14 cellular contexts compared by ENCODE assay signal in genomic region chrX:112043997-112044396, GRCh38. TPM values are rescaled to one million over a fixed set of nuclear protein-coding genes. Genes with fewer than 3 reads are reported as not detected.
A peak's percentile ranks its signal among the peaks of the same experiment; 100 is the strongest.
DNase-seq lines count a peak whose midpoint lies in the region; ATAC-seq, FAIRE-seq and TF ChIP-seq lines count a peak whose summit lies in the region.
"Had no signal": no experiment of that assay in that cellular context is flagged by ENCODE, and none has a peak within 500 bp of the region (broad histone marks: within the 10 kb centered on the region; RNA-seq: fewer than 3 reads in every experiment).

No MANE protein-coding gene starts in this region.

- H3K9me1 ChIP-seq in IMR-90 (ENCODE audit: insufficient read depth, low read length), result no peaks in the 10 kb centered on the region

- WGBS in IMR-90 (ENCODE audit: extremely low coverage in 2 of 2, insufficient read length in 1 of 2), 2 experiments, result no CpG with 5 or more reads among the region's 1 CpG
- WGBS in HepG2 (ENCODE audit: low lambda C conversion rate), result 0% methylated on average over 1 of the region's 1 CpG

- intact Hi-C loops in IMR-90 (cut with micrococcal nuclease), result loop anchor here (1.0 kb wide), 2 partner anchors 175 to 325 kb away; no protein-coding TSS in a partner anchor
- intact Hi-C loops in HepG2 (cut with micrococcal nuclease; ENCODE audit: unreplicated experiment), result loop anchor here (10.0 kb wide), 1 partner anchor 169 kb away; the partner anchor contains the start of gene TRPC5OS

- H3K23ac ChIP-seq in IMR-90 (ENCODE audit: low read depth, low read length), result no peak overlapping the region

- H3K27me3 ChIP-seq in IMR-90 (ENCODE audit: control insufficient read depth, insufficient read depth, low read length) (peaks cover 5% of the 10 kb centered on the region), HepG2 (ENCODE audit: control insufficient read depth in 1 of 2, insufficient read depth in 2 of 2, low read length in 2 of 2) (no peaks in the 10 kb centered on the region)

- H4K20me1 ChIP-seq in IMR-90 (ENCODE audit: insufficient read depth, low read length), result no peaks in the 10 kb centered on the region
- H4K20me1 ChIP-seq in HepG2 (ENCODE audit: insufficient read depth, low read length), result no peaks in the 10 kb centered on the region

- no peak overlapping the region for H4K5ac ChIP-seq in IMR-90 (ENCODE audit: low read depth, low read length)

- H3K36me3 ChIP-seq in IMR-90 (ENCODE audit: control insufficient read depth, insufficient read depth, low read length), result no peaks in the 10 kb centered on the region
- no peaks in the 10 kb centered on the region for H3K36me3 ChIP-seq in HepG2 (replicated peaks in 1 of 2; ENCODE audit: control insufficient read depth in 1 of 2, insufficient read depth in 2 of 2, low read length in 2 of 2)

- no peak overlapping the region for H2BK20ac ChIP-seq in IMR-90 (ENCODE audit: low read depth, low read length)

- H3K9ac ChIP-seq in IMR-90 (ENCODE audit: low read depth, low read length) (no peak overlapping the region), HepG2 (ENCODE audit: insufficient read depth, low read depth, low read length) (no peak overlapping the region)

- H2AFZ ChIP-seq in IMR-90 (replicated peaks; ENCODE audit: low read length, poor library complexity) (no peak overlapping the region), HepG2 (ENCODE audit: low read length) (no peak overlapping the region)

- no peak overlapping the region for H3K4ac ChIP-seq in IMR-90 (ENCODE audit: low read depth, low read length)

- H4K91ac ChIP-seq in IMR-90 (ENCODE audit: insufficient read depth, low read depth, low read length), result no peak overlapping the region

- H4K8ac ChIP-seq in IMR-90 (ENCODE audit: low read depth in 2 of 2, low read length in 2 of 2), result no peak overlapping the region

- no peak for FAIRE-seq in HepG2 (lab: Jason Lieb, UNC)
- FAIRE-seq: islet of Langerhans had no signal

- TF ChIP-seq EP300 in HepG2 (IDR thresholded peaks at IDR 0.05; ENCODE audit: low read depth in 2 of 2, low read length in 2 of 2) (no peak), HepG2 (CRISPR knock-in tag; IDR thresholded peaks at IDR 0.05; ENCODE audit: borderline replicate concordance) (no peak)

- DNase-seq in DMS53 (lab: John Stamatoyannopoulos, UW), result peak; percentile 58
- peak; percentile 15 for DNase-seq in IMR-90
- DNase-seq in HepG2 (ENCODE audit: low spot score), result no peak
- DNase-seq in SHP77 treated with DMSO at 0.1 percent for 48 hours (lab: John Stamatoyannopoulos, UW), result no peak
- DNase-seq: dorsolateral prefrontal cortex; GF-D8; NCI-H2029; stimulated activated naive B cell treated with anti-CD40 and anti-IgM and Interleukin-4, amounts not matched to agents 10 μg/mL and 1 μg/mL and 100 μg/mL, for 72 hours had no signal

- H3K79me2 ChIP-seq in HepG2 (ENCODE audit: insufficient read depth, low read length), result no peaks in the 10 kb centered on the region

- POLR2A ChIA-PET in IMR-90 (lab: Charles Lee; ENCODE audit: unreplicated experiment), result no interaction called here
- POLR2A ChIA-PET in HepG2 (lab: Yijun Ruan, JAX), result no interaction called here

- dilution Hi-C loops in IMR-90 (cut with HindIII; ENCODE audit: low sequenced_read_pairs, unreplicated experiment), result no loop called here

- H3K4me1 ChIP-seq in IMR-90 (ENCODE audit: control insufficient read depth, insufficient read depth, low read length) (no peaks in the 10 kb centered on the region), HepG2 (ENCODE audit: insufficient read depth, low read length) (no peaks in the 10 kb centered on the region)

- no peak overlapping the region for H2BK120ac ChIP-seq in IMR-90 (ENCODE audit: low read depth, low read length)

- H2BK15ac ChIP-seq in IMR-90 (ENCODE audit: low read depth, low read length), result no peak overlapping the region

- no peak overlapping the region for H3K4me2 ChIP-seq in IMR-90 (ENCODE audit: low read depth, low read length)
- H3K4me2 ChIP-seq in HepG2 (ENCODE audit: low read depth, low read length), result no peak overlapping the region

- no peak for ATAC-seq in IMR-90 (ENCODE audit: low read depth)
- no peak for ATAC-seq in HepG2
- ATAC-seq in GM19397 (IDR thresholded peaks at IDR 0.05; ENCODE audit: unreplicated experiment), result no peak
- no peak for ATAC-seq in GM18517 (IDR thresholded peaks at IDR 0.05; ENCODE audit: unreplicated experiment)
- ATAC-seq in HG02852 (IDR thresholded peaks at IDR 0.05; ENCODE audit: unreplicated experiment), result no peak
- ATAC-seq: stimulated activated naive B cell treated with anti-CD40 and anti-IgM and Interleukin-4, amounts not matched to agents 10 μg/mL and 1 μg/mL and 100 μg/mL, for 72 hours had no signal

- H3K79me1 ChIP-seq in IMR-90 (ENCODE audit: low read depth in 1 of 2, low read length in 2 of 2), result no peaks in the 10 kb centered on the region

- H3K18ac ChIP-seq in IMR-90 (ENCODE audit: low read depth, low read length), result no peak overlapping the region

- in situ Hi-C loops in IMR-90 (cut with MboI; ENCODE audit: low sequenced_read_pairs) (no loop called here), HepG2 (cut with HindIII; ENCODE audit: extremely low pct_ligation_motif_present, low pct_unique_long_range_greater_than_20kb) (no loop called here)

- no peak for TF ChIP-seq POLR2A in IMR-90 (IDR thresholded peaks at IDR 0.05; ENCODE audit: low read depth, low read length)
- no peak for TF ChIP-seq POLR2A in HepG2 (IDR thresholded peaks at IDR 0.05; ENCODE audit: insufficient read depth in 1 of 2, low read depth in 2 of 2, low read length in 2 of 2)

- H3K56ac ChIP-seq in IMR-90 (ENCODE audit: extremely low read depth, insufficient read depth, low read length), result no peak overlapping the region

- peak; percentile 39; the same call in 1 of the 2 replicates for TF ChIP-seq CTCF in IMR-90 (conservative IDR thresholded peaks at IDR 0.05; ENCODE audit: low read depth, low read length)
- TF ChIP-seq CTCF in VCaP (conservative IDR thresholded peaks at IDR 0.05), result peak; percentile 44
- TF ChIP-seq CTCF in HepG2 (CRISPR knock-in tag; IDR thresholded peaks at IDR 0.05), result no peak

- TF ChIP-seq RAD21 in IMR-90 (IDR thresholded peaks at IDR 0.05; ENCODE audit: low read length), result no peak
- TF ChIP-seq RAD21 in HepG2 (CRISPR knock-in tag; IDR thresholded peaks at IDR 0.05), result no peak

- CTCF ChIA-PET in IMR-90 (lab: Yijun Ruan, JAX) (interaction anchor here (0.6 to 0.9 kb wide), 3 partner anchors 164 to 650 kb away, joined by 3 to 4 read pairs (median 3); no protein-coding TSS in a partner anchor), HepG2 (lab: Yijun Ruan, JAX; ENCODE audit: low intra/inter-chr PET ratio, low total read pairs) (no interaction called here)

- no peak overlapping the region for H2AK5ac ChIP-seq in IMR-90 (ENCODE audit: low read depth, low read length)

- no peak overlapping the region for H2AK9ac ChIP-seq in IMR-90 (replicated peaks; ENCODE audit: low read depth, low read length, poor library complexity)

- H3K27ac ChIP-seq in IMR-90 (ENCODE audit: insufficient read depth, low read length), result no peak overlapping the region
- H3K27ac ChIP-seq in VCaP, result no peak overlapping the region
- H3K27ac ChIP-seq in HepG2 (ENCODE audit: extremely low read length, insufficient read depth, low read length), result no peak overlapping the region
- H3K27ac ChIP-seq: dorsolateral prefrontal cortex had no signal

- BruUV-seq in IMR-90 (replicated peaks; lab: Mats Ljungman, UMichigan) (no TSS peak), HepG2 (replicated peaks; lab: Mats Ljungman, UMichigan) (no TSS peak)

- H2BK5ac ChIP-seq in IMR-90 (ENCODE audit: low read depth, low read length, poor library complexity, severe bottlenecking), result no peak overlapping the region

- no peaks in the 10 kb centered on the region for H3K9me3 ChIP-seq in IMR-90 (ENCODE audit: control insufficient read depth, insufficient read depth, low read length)
- no peaks in the 10 kb centered on the region for H3K9me3 ChIP-seq in HepG2 (ENCODE audit: low read length)

- H3K4me3 ChIP-seq in IMR-90 (ENCODE audit: insufficient read depth, low read depth, low read length) (no peak overlapping the region), HepG2 (replicated peaks in 1 of 3; ENCODE audit: insufficient read depth in 1 of 3, low read depth in 2 of 3, low read length in 3 of 3) (no peak overlapping the region)
- H3K4me3 ChIP-seq: dorsolateral prefrontal cortex had no signal

- H3K14ac ChIP-seq in IMR-90 (replicated peaks; ENCODE audit: low read depth, low read length), result no peak overlapping the region

RNA-seq across cellular contexts. Expression of gene TRPC5, which starts 38.6 kb away (rescaled TPM):
- 0.83 and 0.90 TPM in 2 replicates for total RNA-seq in IMR-90 (2012; rRNA removed)
- 0.36 and 0.39 TPM in 2 replicates for polyA plus RNA-seq in IMR-90 (2012; rRNA removed)
- 0.11 and 0.13 TPM in 2 replicates for polyA plus RNA-seq in IMR-90 (2012; cell fraction: cytosol; rRNA removed)
- polyA plus RNA-seq in IMR-90 (2012; cell fraction: nucleus; rRNA removed; ENCODE audit: low replicate concordance), result 0.11 and 0.23 TPM in 2 replicates
- total RNA-seq in HepG2 (2016; rRNA removed; fragmentation: Illumina TruSeq; extraction: Trizol), result not detected in 2 replicates
- total RNA-seq in HepG2 (2016; cell fraction: cytosol; rRNA removed; fragmentation: Illumina TruSeq; extraction: Trizol; ENCODE audit: low read depth), result not detected in 2 replicates
- not detected in 2 replicates for total RNA-seq in HepG2 (2016; cell fraction: insoluble cytoplasmic fraction; rRNA removed; fragmentation: Illumina TruSeq; extraction: Trizol)
- not detected in 2 replicates for total RNA-seq in HepG2 (2016; cell fraction: membrane; rRNA removed; fragmentation: Illumina TruSeq; extraction: Trizol)
- not detected in 2 replicates for total RNA-seq in HepG2 (2016; cell fraction: nucleus; rRNA removed; fragmentation: Illumina TruSeq; extraction: Trizol)
- polyA plus RNA-seq in HepG2 (2011; rRNA removed), result not detected in 2 replicates
- polyA plus RNA-seq in HepG2 (2011; cell fraction: cytosol; rRNA removed), result not detected in 2 replicates
- polyA plus RNA-seq in HepG2 (2011; cell fraction: nucleus; rRNA removed), result not detected in 2 replicates
- polyA plus RNA-seq in HepG2 (2012), result not detected in 2 replicates
- not detected in 2 replicates for polyA plus RNA-seq in HepG2 (2016; cell fraction: cytosol; fragmentation: Illumina TruSeq; extraction: Trizol; ENCODE audit: low read depth)
- not detected in 2 replicates for polyA plus RNA-seq in HepG2 (2016; cell fraction: insoluble cytoplasmic fraction; fragmentation: Illumina TruSeq; extraction: Trizol; ENCODE audit: low read depth)
- not detected in 2 replicates for polyA plus RNA-seq in HepG2 (2016; cell fraction: membrane; fragmentation: Illumina TruSeq; extraction: Trizol; ENCODE audit: low read depth)
- not detected in 2 replicates for polyA plus RNA-seq in HepG2 (2016; cell fraction: nucleus; fragmentation: Illumina TruSeq; extraction: Trizol; ENCODE audit: insufficient read depth, low read depth)
- polyA minus RNA-seq in HepG2 (2011; rRNA and poly(A)+ RNA removed; ENCODE audit: low replicate concordance), result not detected in 2 replicates
- not detected in 2 replicates for polyA minus RNA-seq in HepG2 (2011; cell fraction: cytosol; rRNA and poly(A)+ RNA removed)
- not detected in 2 replicates for polyA minus RNA-seq in HepG2 (2011; cell fraction: nucleus; rRNA and poly(A)+ RNA removed)
- total RNA-seq: skeletal muscle tissue had no signal

RNA-seq across cellular contexts. Expression of gene RTL4, which starts 38.8 kb away (rescaled TPM):
- under 0.01 TPM in 1 of 2 replicates, not detected in the other for total RNA-seq in IMR-90 (2012; rRNA removed)
- polyA plus RNA-seq in IMR-90 (2012; rRNA removed), result 0.04 and 0.10 TPM in 2 replicates
- 0.02 TPM in 1 of 2 replicates, not detected in the other for polyA plus RNA-seq in IMR-90 (2012; cell fraction: cytosol; rRNA removed)
- 0.02 and 0.03 TPM in 2 replicates for polyA plus RNA-seq in IMR-90 (2012; cell fraction: nucleus; rRNA removed; ENCODE audit: low replicate concordance)
- not detected in 2 replicates for total RNA-seq in HepG2 (2016; rRNA removed; fragmentation: Illumina TruSeq; extraction: Trizol)
- total RNA-seq in HepG2 (2016; cell fraction: cytosol; rRNA removed; fragmentation: Illumina TruSeq; extraction: Trizol; ENCODE audit: low read depth), result not detected in 2 replicates
- not detected in 2 replicates for total RNA-seq in HepG2 (2016; cell fraction: insoluble cytoplasmic fraction; rRNA removed; fragmentation: Illumina TruSeq; extraction: Trizol)
- total RNA-seq in HepG2 (2016; cell fraction: membrane; rRNA removed; fragmentation: Illumina TruSeq; extraction: Trizol), result not detected in 2 replicates
- not detected in 2 replicates for total RNA-seq in HepG2 (2016; cell fraction: nucleus; rRNA removed; fragmentation: Illumina TruSeq; extraction: Trizol)
- polyA plus RNA-seq in HepG2 (2011; rRNA removed), result not detected in 2 replicates
- not detected in 2 replicates for polyA plus RNA-seq in HepG2 (2011; cell fraction: cytosol; rRNA removed)
- polyA plus RNA-seq in HepG2 (2011; cell fraction: nucleus; rRNA removed), result not detected in 2 replicates
- not detected in 2 replicates for polyA plus RNA-seq in HepG2 (2012)
- polyA plus RNA-seq in HepG2 (2016; cell fraction: cytosol; fragmentation: Illumina TruSeq; extraction: Trizol; ENCODE audit: low read depth), result not detected in 2 replicates
- not detected in 2 replicates for polyA plus RNA-seq in HepG2 (2016; cell fraction: insoluble cytoplasmic fraction; fragmentation: Illumina TruSeq; extraction: Trizol; ENCODE audit: low read depth)
- not detected in 2 replicates for polyA plus RNA-seq in HepG2 (2016; cell fraction: membrane; fragmentation: Illumina TruSeq; extraction: Trizol; ENCODE audit: low read depth)
- not detected in 2 replicates for polyA plus RNA-seq in HepG2 (2016; cell fraction: nucleus; fragmentation: Illumina TruSeq; extraction: Trizol; ENCODE audit: insufficient read depth, low read depth)
- polyA minus RNA-seq in HepG2 (2011; rRNA and poly(A)+ RNA removed; ENCODE audit: low replicate concordance), result not detected in 2 replicates
- polyA minus RNA-seq in HepG2 (2011; cell fraction: cytosol; rRNA and poly(A)+ RNA removed), result not detected in 2 replicates
- polyA minus RNA-seq in HepG2 (2011; cell fraction: nucleus; rRNA and poly(A)+ RNA removed), result not detected in 2 replicates
- total RNA-seq: skeletal muscle tissue had no signal

Comparison
In these comparisons a context has a peak if more than half of its experiments do, and no peak if none do; other contexts are left out.
1. DNase-seq: peak in DMS53 (single experiment) and IMR-90 (single experiment); none in HepG2 (single experiment) and SHP77 treated with DMSO at 0.1 percent for 48 hours (single experiment).